In the genomic region with DNA sequence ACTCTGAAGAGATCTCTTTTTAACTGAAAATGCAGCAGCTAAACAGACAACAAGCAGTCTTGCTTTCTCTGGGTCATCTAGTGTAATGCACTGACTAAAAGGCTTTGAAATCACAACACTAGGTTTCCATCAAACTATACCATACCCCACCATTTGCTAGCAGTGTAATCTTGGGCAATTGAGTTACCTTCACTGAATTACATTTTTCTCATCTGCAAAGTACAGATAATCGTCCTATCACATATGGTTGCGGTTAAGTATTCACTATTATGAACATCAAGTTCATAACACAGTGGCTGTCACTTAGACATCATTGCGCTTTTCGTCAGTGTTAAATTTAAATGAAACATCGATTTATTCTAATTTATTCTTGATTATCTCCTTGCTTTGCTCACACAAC, we compare ENCODE assay signal across 31 cellular contexts.
"Had no signal": no experiment of that assay in that cellular context is flagged by ENCODE, and none has a peak within 500 bp of the region (broad histone marks: within the 10 kb centered on the region; RNA-seq: fewer than 3 reads in every experiment).

No MANE protein-coding gene starts in this region.

- H3K9me3 ChIP-seq: esophagus muscularis mucosa, gastroesophageal sphincter, heart right ventricle had no signal

- H3K4me1 ChIP-seq: esophagus muscularis mucosa, foreskin keratinocyte, gastroesophageal sphincter, heart right ventricle had no signal

- H3K27me3 ChIP-seq: brain microvascular endothelial cell, dorsolateral prefrontal cortex, esophagus muscularis mucosa, foreskin keratinocyte, gastroesophageal sphincter, heart right ventricle had no signal

- H3K36me3 Mint-ChIP-seq: activated naive CD8-positive, alpha-beta T cell had no signal

- H3K36me3 ChIP-seq: brain microvascular endothelial cell, esophagus muscularis mucosa, gastroesophageal sphincter, heart right ventricle, WERI-Rb-1 had no signal

- H3K27me3 Mint-ChIP-seq: activated B cell treated with CpG ODN at 0.5 μM for 24 hours; activated CD8-positive, alpha-beta T cell treated with anti-CD3 and anti-CD28 coated beads for 36 hours; activated naive CD8-positive, alpha-beta T cell; activated T-helper 17 cell treated with anti-CD3 and anti-CD28 coated beads, Interleukin-2, amount 50 U/mL, for 72 hours; central memory CD8-positive, alpha-beta T cell; dendritic cell treated with granulocyte-macrophage colony-stimulating factor and Interleukin-4, amounts not matched to agents 40 ng/mL and 50 ng/mL, for 4 days; effector memory CD8-positive, alpha-beta T cell; T-helper 17 cell had no signal

- DNase-seq: activated B cell treated with CpG ODN at 0.5 μM for 24 hours; activated CD4-positive, alpha-beta T cell treated with anti-CD3 and anti-CD28 coated beads for 48 hours; activated CD4-positive, alpha-beta T cell treated with anti-CD3 and anti-CD28 coated beads, Interleukin-2, amount 50 U/mL, for 1 hour; activated CD4-positive, alpha-beta T cell treated with anti-CD3 and anti-CD28 coated beads, Interleukin-2, amount 50 U/mL, for 48 hours; activated CD8-positive, alpha-beta memory T cell treated with anti-CD3 and anti-CD28 coated beads for 24 hours; activated CD8-positive, alpha-beta T cell treated with anti-CD3 and anti-CD28 coated beads for 36 hours; activated effector memory CD4-positive, alpha-beta T cell treated with Interleukin-2 at 50 U/mL for 16 hours; activated gamma-delta T cell treated with Interleukin-2 at 50 U/mL for 16 hours; activated naive CD4-positive, alpha-beta T cell treated with anti-CD3 and anti-CD28 coated beads, Interleukin-2, amount 50 U/mL, for 16 hours; activated naive CD4-positive, alpha-beta T cell treated with Interleukin-2 at 50 U/mL for 16 hours; activated T-cell treated with anti-CD3 and anti-CD28 coated beads, Interleukin-2, amount 50 U/mL, for 4 hours; amniotic stem cell; anterior cingulate cortex; brain microvascular endothelial cell; dorsolateral prefrontal cortex; effector memory CD8-positive, alpha-beta T cell; erythroblast; foreskin keratinocyte; heart right ventricle; T-helper 17 cell; T1000; WERI-Rb-1 had no signal

- H3K4me1 Mint-ChIP-seq: activated B cell treated with CpG ODN at 0.5 μM for 24 hours; activated T-helper 17 cell treated with anti-CD3 and anti-CD28 coated beads, Interleukin-2, amount 50 U/mL, for 72 hours; central memory CD8-positive, alpha-beta T cell; T-helper 17 cell had no signal

- H3K9me3 Mint-ChIP-seq: activated B cell treated with CpG ODN at 0.5 μM for 24 hours; activated CD8-positive, alpha-beta T cell treated with anti-CD3 and anti-CD28 coated beads for 36 hours; activated T-cell treated with anti-CD3 and anti-CD28 coated beads, Interleukin-2, amount 50 U/mL, for 4 hours; activated T-helper 17 cell treated with anti-CD3 and anti-CD28 coated beads, Interleukin-2, amount 50 U/mL, for 72 hours; central memory CD8-positive, alpha-beta T cell; dendritic cell treated with granulocyte-macrophage colony-stimulating factor and Interleukin-4, amounts not matched to agents 40 ng/mL and 50 ng/mL, for 4 days; T-helper 2 cell treated with Interferon-gamma antibody and Interleukin-4, amounts not matched to agents 5 μg/mL and 100 μg/mL, for 36 hours had no signal

- H3K27ac ChIP-seq: brain microvascular endothelial cell, coronary artery, dorsolateral prefrontal cortex, esophagus muscularis mucosa, foreskin keratinocyte, gastroesophageal sphincter, heart right ventricle, WERI-Rb-1 had no signal

- ATAC-seq: activated CD4-positive, CD25-positive, alpha-beta regulatory T cell treated with anti-CD3 and anti-CD28 coated beads, Interleukin-2, amount 50 U/mL, for 24 hours; activated CD8-positive, alpha-beta T cell treated with anti-CD3 and anti-CD28 coated beads for 36 hours; activated T-cell treated with anti-CD3 and anti-CD28 coated beads, Interleukin-2, amount 50 U/mL, for 4 hours; activated T-helper 17 cell treated with anti-CD3 and anti-CD28 coated beads, Interleukin-2, amount 50 U/mL, for 72 hours; effector memory CD8-positive, alpha-beta T cell; foreskin keratinocyte; gastroesophageal sphincter; T-helper 17 cell had no signal

- H3K27ac Mint-ChIP-seq: activated B cell treated with CpG ODN at 0.5 μM for 24 hours; activated CD8-positive, alpha-beta T cell treated with anti-CD3 and anti-CD28 coated beads for 36 hours; activated naive CD8-positive, alpha-beta T cell; activated T-helper 17 cell treated with anti-CD3 and anti-CD28 coated beads, Interleukin-2, amount 50 U/mL, for 72 hours; dendritic cell treated with granulocyte-macrophage colony-stimulating factor and Interleukin-4, amounts not matched to agents 40 ng/mL and 50 ng/mL, for 4 days; effector memory CD8-positive, alpha-beta T cell; T-helper 17 cell; T-helper 2 cell treated with Interferon-gamma antibody and Interleukin-4, amounts not matched to agents 5 μg/mL and 100 μg/mL, for 36 hours had no signal

- H3K4me3 ChIP-seq: coronary artery, dorsolateral prefrontal cortex, esophagus muscularis mucosa, gastroesophageal sphincter, heart right ventricle had no signal

- H3K4me3 Mint-ChIP-seq: activated B cell treated with CpG ODN at 0.5 μM for 24 hours; activated CD8-positive, alpha-beta T cell treated with anti-CD3 and anti-CD28 coated beads for 36 hours; activated naive CD8-positive, alpha-beta T cell; activated T-cell treated with anti-CD3 and anti-CD28 coated beads, Interleukin-2, amount 50 U/mL, for 4 hours; activated T-helper 17 cell treated with anti-CD3 and anti-CD28 coated beads, Interleukin-2, amount 50 U/mL, for 72 hours; central memory CD8-positive, alpha-beta T cell; dendritic cell treated with granulocyte-macrophage colony-stimulating factor and Interleukin-4, amounts not matched to agents 40 ng/mL and 50 ng/mL, for 4 days; effector memory CD8-positive, alpha-beta T cell; T-helper 17 cell; T-helper 2 cell treated with Interferon-gamma antibody and Interleukin-4, amounts not matched to agents 5 μg/mL and 100 μg/mL, for 36 hours had no signal
